Comparison of ENCODE assay signal across 8 cellular contexts in the genomic region with DNA sequence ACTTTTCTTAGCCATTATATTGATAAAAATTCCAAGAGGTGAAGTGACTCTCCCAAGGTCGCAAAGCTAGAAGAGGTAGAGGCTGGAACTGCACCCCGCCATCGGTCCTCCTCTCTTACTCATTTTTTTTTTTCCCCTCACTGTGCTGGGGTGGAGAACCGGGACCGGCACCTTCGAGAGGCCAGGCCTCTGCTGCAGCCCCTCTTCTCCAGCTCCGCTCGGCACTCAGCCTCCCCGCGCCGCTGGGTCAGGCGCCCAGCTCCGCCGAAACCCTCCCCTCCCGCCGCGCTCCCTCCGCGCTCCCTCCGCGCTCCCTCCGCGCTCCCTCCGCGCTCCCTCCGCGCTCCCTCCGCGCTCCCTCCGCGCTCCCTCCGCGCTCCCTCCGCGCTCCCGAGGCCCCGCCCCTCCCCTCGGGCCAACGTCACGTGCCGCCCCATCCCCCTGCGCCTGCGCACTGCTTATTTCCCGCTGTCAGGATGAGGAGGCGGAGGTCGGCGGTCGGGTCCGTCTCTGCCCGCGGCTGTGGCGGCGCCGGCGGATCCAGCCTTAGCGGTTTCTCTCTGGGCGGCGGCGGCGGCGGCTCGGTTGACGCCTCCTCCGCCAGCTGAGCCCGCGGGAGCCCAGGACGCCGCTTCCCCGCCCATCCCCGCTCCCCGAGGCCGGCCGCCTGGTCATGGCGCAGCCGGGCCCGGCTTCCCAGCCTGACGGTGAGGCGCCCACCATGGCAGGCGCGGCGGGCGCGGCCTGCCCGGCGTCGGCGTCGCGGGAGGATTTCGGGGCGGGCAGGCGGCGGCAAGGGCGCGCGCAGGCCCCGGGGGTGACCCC. TPM values are rescaled to one million over a fixed set of nuclear protein-coding genes. Genes with fewer than 3 reads are reported as not detected.
A peak's percentile ranks its signal among the peaks of the same experiment; 100 is the strongest.
DNase-seq lines count a peak whose midpoint lies in the region; ATAC-seq and TF ChIP-seq lines count a peak whose summit lies in the region.

TSS of gene RABEP1 (plus strand) at position 471 of the 825 bp plus-strand sequence. CDS start at position 674, 203 bp downstream.

- intact Hi-C loops in esophagus squamous epithelium (cut with DNase I) = no loop called here

- TF ChIP-seq CTCF in Peyer's patch (IDR thresholded peaks at IDR 0.05) (peak in 4 of 6 experiments; percentile 20 to 44 (median 33)), esophagus squamous epithelium (IDR thresholded peaks at IDR 0.05) (peak in 5 of 6 experiments; percentile 5 to 42 (median 14))

- peak within 1 kb of the TSS; percentile 88 to 89 for H3K4me3 Mint-ChIP-seq in activated T-cell treated with anti-CD3 and anti-CD28 coated beads, Interleukin-2, amount 50 U/mL, for 72 hours

- peak within 1 kb of the TSS; percentile 96 for H3K27ac Mint-ChIP-seq in activated T-cell treated with anti-CD3 and anti-CD28 coated beads, Interleukin-2, amount 50 U/mL, for 72 hours

- H3K9me3 ChIP-seq in Peyer's patch = no peaks in the 10 kb centered on the region
- no peaks in the 10 kb centered on the region for H3K9me3 ChIP-seq in esophagus squamous epithelium

- H3K36me3 Mint-ChIP-seq in activated T-cell treated with anti-CD3 and anti-CD28 coated beads, Interleukin-2, amount 50 U/mL, for 72 hours (ENCODE audit: insufficient read depth in 2 of 2) = peaks cover 0 to 5% of the 10 kb centered on the region in 2 donors

- DNase-seq in COLO668 (lab: John Stamatoyannopoulos, UW; ENCODE audit: unreplicated experiment) (peak; percentile 88), KG1 (lab: John Stamatoyannopoulos, UW) (peak; percentile 6), Peyer's patch (peak; percentile 90 to 96 (median 94)), esophagus squamous epithelium (lab: John Stamatoyannopoulos, UW) (peak; percentile 52), myocyte (ENCODE audit: low read depth) (peak; percentile 95)
- peak; percentile 96 for DNase-seq in activated T-cell treated with anti-CD3 and anti-CD28 coated beads, Interleukin-2, amount 50 U/mL, for 72 hours
- peak; percentile 89 to 91 for DNase-seq in stimulated activated CD8-positive, alpha-beta memory T cell treated with anti-CD3 and anti-CD28 coated beads, Interleukin-7, amount 100 ng/mL, for 4 hours (ENCODE audit: low read depth in 2 of 2)

- H3K4me3 ChIP-seq in Peyer's patch = peak within 1 kb of the TSS; percentile 79 to 97 (median 92)
- H3K4me3 ChIP-seq in esophagus squamous epithelium = peak within 1 kb of the TSS; percentile 70 to 97 (median 92)

- peak within 1 kb of the TSS; percentile 85 to 96 (median 92) for H3K27ac ChIP-seq in Peyer's patch
- H3K27ac ChIP-seq in esophagus squamous epithelium = peak within 1 kb of the TSS; percentile 82 to 95 (median 91)

- H3K27me3 ChIP-seq in Peyer's patch (no peaks in the 10 kb centered on the region), esophagus squamous epithelium (no peaks in the 10 kb centered on the region)

- H3K4me1 ChIP-seq in Peyer's patch (peaks cover 0 to 29% (median 5%) of the 10 kb centered on the region in 4 donors), esophagus squamous epithelium (peaks cover 9 to 29% (median 17%) of the 10 kb centered on the region in 3 donors)

- no peaks in the 10 kb centered on the region for H3K27me3 Mint-ChIP-seq in activated T-cell treated with anti-CD3 and anti-CD28 coated beads, Interleukin-2, amount 50 U/mL, for 72 hours (ENCODE audit: low read depth)

- peak; percentile 85 for TF ChIP-seq POLR2A in Peyer's patch (IDR thresholded peaks at IDR 0.05)
- TF ChIP-seq POLR2A in esophagus squamous epithelium (IDR thresholded peaks at IDR 0.05) = peak in 3 of 4 donors; percentile 59 to 92 (median 78)

- peak; percentile 59 for ATAC-seq in GM21390 (IDR thresholded peaks at IDR 0.05; ENCODE audit: unreplicated experiment)
- peak; percentile 85 to 87 for ATAC-seq in activated T-cell treated with anti-CD3 and anti-CD28 coated beads, Interleukin-2, amount 50 U/mL, for 72 hours (replicated peaks in 1 of 2)

- peaks cover 36% of the 10 kb centered on the region for H3K4me1 Mint-ChIP-seq in activated T-cell treated with anti-CD3 and anti-CD28 coated beads, Interleukin-2, amount 50 U/mL, for 72 hours (ENCODE audit: low read depth)

- H3K9me3 Mint-ChIP-seq in activated T-cell treated with anti-CD3 and anti-CD28 coated beads, Interleukin-2, amount 50 U/mL, for 72 hours = no peaks in the 10 kb centered on the region

- H3K36me3 ChIP-seq in Peyer's patch (no peaks in the 10 kb centered on the region), esophagus squamous epithelium (no peaks in the 10 kb centered on the region)

- WGBS in esophagus squamous epithelium, 2 donors = 2 to 4% methylated on average over 5 to 7 of the region's 97 CpGs

RNA-seq across cellular contexts. Expression of gene RABEP1, which starts in this region (rescaled TPM):
- total RNA-seq in Peyer's patch (10 to 100 TPM; 20.5 to 85.0 (median 33.1) TPM), esophagus squamous epithelium (10 to 100 TPM in 3 of 4 donors, 1 to 10 TPM in 1; 9.9 to 33.2 (median 23.3) TPM), myocyte (57.8 and 58.1 TPM in 2 replicates)
- 10 to 100 TPM; 39.1 to 43.2 TPM for total RNA-seq in activated T-cell treated with anti-CD3 and anti-CD28 coated beads, Interleukin-2, amount 50 U/mL, for 72 hours
- polyA plus RNA-seq in myocyte (2012) = 28.8 TPM

Comparison
In these comparisons a context has a peak if more than half of its experiments do, and no peak if none do; other contexts are left out.
1. Peak in every context shown above with its lines: DNase-seq, ATAC-seq, H3K4me3 ChIP-seq and H3K27ac ChIP-seq.
2. DNase-seq: peak in every context shown above with its lines; median percentile 96 in activated T-cell treated with anti-CD3 and anti-CD28 coated beads, Interleukin-2, amount 50 U/mL, for 72 hours; 95 in myocyte; 94 in Peyer's patch; 90 in stimulated activated CD8-positive, alpha-beta memory T cell treated with anti-CD3 and anti-CD28 coated beads, Interleukin-7, amount 100 ng/mL, for 4 hours; 88 in COLO668; 52 in esophagus squamous epithelium; 6 in KG1.